In the genomic region with DNA sequence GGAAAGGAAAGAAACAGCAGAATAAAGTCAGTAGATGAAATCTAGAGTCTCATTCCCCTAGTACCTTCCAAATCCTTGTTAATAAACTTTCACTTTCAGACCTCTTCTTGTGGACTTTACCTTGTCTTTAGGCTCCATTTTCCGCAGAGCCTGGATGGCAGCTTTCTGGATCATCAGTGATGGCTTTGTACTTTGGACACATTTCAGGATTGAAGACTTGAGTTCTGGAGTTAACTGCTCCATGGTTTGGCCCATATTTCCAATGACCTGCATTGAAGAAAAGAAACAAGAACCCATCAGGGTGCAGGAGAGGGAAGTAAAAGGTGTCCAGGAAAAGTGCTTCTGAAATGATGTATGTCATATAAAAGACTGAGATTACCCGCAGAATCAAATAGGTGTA, we compare ENCODE assay signal across 8 cellular contexts. TPM values are rescaled to one million over a fixed set of nuclear protein-coding genes. Genes with fewer than 3 reads are reported as not detected.
"Had no signal": no experiment of that assay in that cellular context is flagged by ENCODE, and none has a peak within 500 bp of the region (broad histone marks: within the 10 kb centered on the region; RNA-seq: fewer than 3 reads in every experiment).

No MANE protein-coding gene starts in this region.

- FAIRE-seq: HTR-8/SVneo, K562 had no signal

- DNase-seq: IMR-90, KBM-7, KG1 had no signal

- H3K4me3 ChIP-seq: K562 had no signal

- H3K27ac ChIP-seq: HL-60 had no signal

- ATAC-seq: K562 had no signal

RNA-seq across cellular contexts. Expression of a gene that starts 14.4 kb away (rescaled TPM):
- total RNA-seq: HT-29 had no signal
- polyA plus RNA-seq: IgD-negative memory B cell, IMR-90, K562 had no signal
